In the genomic region with DNA sequence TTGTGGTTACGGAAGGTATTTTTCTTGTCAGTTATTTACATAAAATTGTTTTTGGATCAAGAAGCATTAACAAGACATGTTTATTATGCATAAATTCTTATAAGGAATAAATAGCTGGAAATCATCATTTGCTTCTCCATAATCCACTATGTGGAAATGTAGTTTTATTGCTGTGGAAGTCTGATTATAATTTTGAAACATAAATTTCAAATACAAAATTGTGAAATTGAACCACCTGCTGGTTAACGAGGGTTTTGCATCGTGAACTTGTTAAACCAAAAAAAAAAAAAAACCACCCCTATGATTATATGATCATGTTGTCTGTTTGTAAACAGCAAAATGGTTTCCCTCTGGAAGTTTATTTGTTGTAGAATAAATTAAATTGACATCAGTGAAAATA, we compare ENCODE assay signal across 9 cellular contexts. TPM values are rescaled to one million over a fixed set of nuclear protein-coding genes. Genes with fewer than 3 reads are reported as not detected.
DNase-seq lines count a peak whose midpoint lies in the region; ATAC-seq, FAIRE-seq and TF ChIP-seq lines count a peak whose summit lies in the region.
"Had no signal": no experiment of that assay in that cellular context is flagged by ENCODE, and none has a peak within 500 bp of the region (broad histone marks: within the 10 kb centered on the region; RNA-seq: fewer than 3 reads in every experiment).

No MANE protein-coding gene starts in this region.

- no peaks in the 10 kb centered on the region for H3K27me3 Mint-ChIP-seq in mesothelial cell of epicardium (ENCODE audit: low read depth)
- H3K27me3 Mint-ChIP-seq: IgD-negative memory B cell had no signal

- H3K36me3 Mint-ChIP-seq in mesothelial cell of epicardium = peaks cover 29% of the 10 kb centered on the region
- H3K36me3 Mint-ChIP-seq: IgD-negative memory B cell had no signal

- no peak overlapping the region for H3K27ac Mint-ChIP-seq in mesothelial cell of epicardium
- H3K27ac Mint-ChIP-seq: IgD-negative memory B cell had no signal

- H3K4me1 Mint-ChIP-seq in mesothelial cell of epicardium = peaks cover 17% of the 10 kb centered on the region
- H3K4me1 Mint-ChIP-seq: IgD-negative memory B cell had no signal

- no peak overlapping the region for H3K4me3 Mint-ChIP-seq in mesothelial cell of epicardium
- H3K4me3 Mint-ChIP-seq: IgD-negative memory B cell had no signal

- H3K36me3 ChIP-seq in bronchial epithelial cell (ENCODE audit: control insufficient read depth, insufficient read depth, low read length) = peaks cover 9% of the 10 kb centered on the region

- H3K9me3 Mint-ChIP-seq in mesothelial cell of epicardium = no peaks in the 10 kb centered on the region
- H3K9me3 Mint-ChIP-seq: IgD-negative memory B cell had no signal

- FAIRE-seq in HTR-8/SVneo (lab: Jason Lieb, UNC) = no peak
- FAIRE-seq in bronchial epithelial cell (lab: Jason Lieb, UNC) = no peak
- FAIRE-seq in GM12891 (lab: Jason Lieb, UNC) = no peak

- TF ChIP-seq CTCF in bronchial epithelial cell (IDR thresholded peaks at IDR 0.05; ENCODE audit: insufficient read depth, low read length, severe bottlenecking) (peak; percentile 39), mesothelial cell of epicardium (IDR thresholded peaks at IDR 0.05; ENCODE audit: unreplicated experiment) (peak; percentile 90)

- ATAC-seq in HG02973 (IDR thresholded peaks at IDR 0.05; ENCODE audit: unreplicated experiment) = no peak
- ATAC-seq in HG02884 (IDR thresholded peaks at IDR 0.05; ENCODE audit: unreplicated experiment) = no peak

- no peak overlapping the region for H3K4me3 ChIP-seq in bronchial epithelial cell (ENCODE audit: low read depth, low read length)

- DNase-seq in Caki2 (ENCODE audit: low read depth) (peak; percentile 5), HTR-8/SVneo (ENCODE audit: insufficient read length, low spot score) (peak; percentile 4), bronchial epithelial cell (ENCODE audit: low read depth) (peak; percentile 39), mesothelial cell of epicardium (ENCODE audit: low spot score in 2 of 2, unreplicated experiment in 2 of 2) (no peak), GM12891 (ENCODE audit: insufficient read length, low spot score) (no peak)
- DNase-seq in activated CD8-positive, alpha-beta memory T cell treated with anti-CD3 and anti-CD28 coated beads for 24 hours = no peak

- no peaks in the 10 kb centered on the region for H3K27me3 ChIP-seq in bronchial epithelial cell (ENCODE audit: control insufficient read depth, insufficient read depth, low read length)

- no peak for TF ChIP-seq POLR2A in GM12891 (IDR thresholded peaks at IDR 0.05; ENCODE audit: low read depth, low read length)

- in situ Hi-C loops in Caki2 (cut with HindIII; ENCODE audit: low pct_unique_long_range_greater_than_20kb, low sequenced_read_pairs) = no loop called here

TF ChIP-seq in GM12891, 5 proteins besides CTCF, POLR2A, EP300 and RAD21:
- TF ChIP-seq TAF1 (IDR thresholded peaks at IDR 0.05; ENCODE audit: low read depth, low read length) = no peak
- TF ChIP-seq PAX5 (IDR thresholded peaks at IDR 0.05; ENCODE audit: insufficient read depth, low read length, severe bottlenecking) = no peak
- no peak for TF ChIP-seq POU2F2 (IDR thresholded peaks at IDR 0.05; ENCODE audit: low read depth, low read length)
- no peak for TF ChIP-seq POLR2AphosphoS5 (IDR thresholded peaks at IDR 0.05; ENCODE audit: low read depth, low read length)
- TF ChIP-seq SPI1 (IDR thresholded peaks at IDR 0.05; ENCODE audit: low read depth, low read length) = no peak
TF ChIP-seq in GM12891: peak in this region for 0.

RNA-seq across cellular contexts. Expression of a gene that starts 25.9 kb away (rescaled TPM):
- 7.0 and 10.7 TPM in 2 replicates for total RNA-seq in Caki2 (2014; rRNA removed; shearing (Covaris generic); ENCODE audit: low replicate concordance)
- total RNA-seq in bronchial epithelial cell (12.2 and 12.6 TPM in 2 replicates), mesothelial cell of epicardium (13.7 to 14.8 TPM (median 14.1 TPM) in 3 replicates)
- 7.9 TPM for polyA plus RNA-seq in GM12891 (2012; ENCODE audit: low read depth, missing spikeins)

RNA-seq across cellular contexts. Expression of a gene that starts 35.8 kb away (rescaled TPM):
- total RNA-seq in Caki2 (2014; rRNA removed; shearing (Covaris generic); ENCODE audit: low replicate concordance) = 29.0 and 44.7 TPM in 2 replicates
- total RNA-seq in bronchial epithelial cell (16.5 and 21.1 TPM in 2 replicates), mesothelial cell of epicardium (20.9 to 24.2 TPM (median 23.0 TPM) in 3 replicates)
- polyA plus RNA-seq in GM12891 (2012; ENCODE audit: low read depth, missing spikeins) = 15.7 TPM

Comparison
In these comparisons a context has a peak if more than half of its experiments do, and no peak if none do; other contexts are left out.
1. DNase-seq: peak in Caki2 (single experiment), HTR-8/SVneo (single experiment) and bronchial epithelial cell (single experiment); none in mesothelial cell of epicardium (0 of 2), activated CD8-positive, alpha-beta memory T cell treated with anti-CD3 and anti-CD28 coated beads for 24 hours (single experiment) and GM12891 (single experiment).